ENCODE assay signal across 28 cellular contexts in genomic region chr16:1116693-1117077, GRCh38. TPM values are rescaled to one million over a fixed set of nuclear protein-coding genes. Genes with fewer than 3 reads are reported as not detected.
DNase-seq lines count a peak whose midpoint lies in the region; ATAC-seq and TF ChIP-seq lines count a peak whose summit lies in the region.
"Had no signal": no experiment of that assay in that cellular context is flagged by ENCODE, and none has a peak within 500 bp of the region (broad histone marks: within the 10 kb centered on the region; RNA-seq: fewer than 3 reads in every experiment).

No MANE protein-coding gene starts in this region.

- no peak for ATAC-seq in activated naive CD4-positive, alpha-beta T cell treated with anti-CD3 and anti-CD28 coated beads, Interleukin-2, amount 50 U/mL, for 72 hours
- ATAC-seq: GM12878 had no signal

- H3K4me3 ChIP-seq in H7 (ENCODE audit: insufficient read depth, low read depth, low read length) (no peak overlapping the region), WERI-Rb-1 (ENCODE audit: low read depth, low read length) (no peak overlapping the region), neuronal stem cell (ENCODE audit: low read length in 2 of 2) (no peak overlapping the region), breast epithelium (no peak overlapping the region)
- H3K4me3 ChIP-seq: BLaER1, GM12878 had no signal

- peak overlapping the region; percentile 88 for H2BK12ac ChIP-seq in neuronal stem cell (ENCODE audit: low read length)

- no peak overlapping the region for H4K8ac ChIP-seq in neuronal stem cell (ENCODE audit: low read depth, low read length)

- H3K9me3 ChIP-seq in WERI-Rb-1 (ENCODE audit: severe bottlenecking) (no peaks in the 10 kb centered on the region), neuronal stem cell (replicated peaks in 1 of 2; ENCODE audit: control insufficient read depth in 2 of 2, insufficient read depth in 1 of 2, low read depth in 1 of 2, low read length in 2 of 2) (no peaks in the 10 kb centered on the region), breast epithelium (no peaks in the 10 kb centered on the region)
- H3K9me3 ChIP-seq: BE2C, BLaER1 had no signal

- no peaks in the 10 kb centered on the region for H3K36me3 ChIP-seq in H7 (replicated peaks; ENCODE audit: control insufficient read depth, insufficient read depth, low read length)
- H3K36me3 ChIP-seq in WERI-Rb-1: no peaks in the 10 kb centered on the region
- H3K36me3 ChIP-seq in neuronal stem cell (replicated peaks in 1 of 2; ENCODE audit: control insufficient read depth in 2 of 2, insufficient read depth in 2 of 2, low read length in 2 of 2): no peaks in the 10 kb centered on the region
- no peaks in the 10 kb centered on the region for H3K36me3 ChIP-seq in breast epithelium
- H3K36me3 ChIP-seq: BE2C, BLaER1 had no signal

- no peak overlapping the region for H3K27ac Mint-ChIP-seq in activated naive CD4-positive, alpha-beta T cell treated with anti-CD3 and anti-CD28 coated beads, Interleukin-2, amount 50 U/mL, for 72 hours
- H3K27ac Mint-ChIP-seq: CD14-positive monocyte; CD4-positive, alpha-beta memory T cell; CD4-positive, CD25-positive, alpha-beta regulatory T cell; CD8-positive, alpha-beta memory T cell had no signal

- H3K36me3 Mint-ChIP-seq in activated naive CD4-positive, alpha-beta T cell treated with anti-CD3 and anti-CD28 coated beads, Interleukin-2, amount 50 U/mL, for 72 hours: no peaks in the 10 kb centered on the region
- H3K36me3 Mint-ChIP-seq: CD14-positive monocyte; CD4-positive, alpha-beta memory T cell; CD4-positive, CD25-positive, alpha-beta regulatory T cell; CD8-positive, alpha-beta memory T cell had no signal

- H2AK5ac ChIP-seq in neuronal stem cell (ENCODE audit: low read depth, low read length): peak overlapping the region; percentile 99

- H3K4me1 ChIP-seq in neuronal stem cell (ENCODE audit: control insufficient read depth in 2 of 2, insufficient read depth in 1 of 2, low read depth in 1 of 2, low read length in 2 of 2) (peaks cover 8 to 15% of the 10 kb centered on the region in 2 donors), breast epithelium (no peaks in the 10 kb centered on the region)
- H3K4me1 ChIP-seq: BE2C had no signal

- H3K18ac ChIP-seq in neuronal stem cell (ENCODE audit: low read length): peak overlapping the region; percentile 74

- no peak overlapping the region for H2BK5ac ChIP-seq in neuronal stem cell (ENCODE audit: low read length)

- no peak overlapping the region for H2BK120ac ChIP-seq in neuronal stem cell (ENCODE audit: low read depth, low read length)

- peak overlapping the region; percentile 76 for H3K4ac ChIP-seq in neuronal stem cell (ENCODE audit: low read length)

- TF ChIP-seq POLR2A in breast epithelium (IDR thresholded peaks at IDR 0.05): no peak

- intact Hi-C loops in breast epithelium (cut with DNase I; ENCODE audit: low total_unique reads): no loop called here

- H3K27me3 ChIP-seq in H7 (ENCODE audit: control insufficient read depth, insufficient read depth, low read length) (no peaks in the 10 kb centered on the region), WERI-Rb-1 (ENCODE audit: insufficient read depth, low read depth, severe bottlenecking) (no peaks in the 10 kb centered on the region), neuronal stem cell (ENCODE audit: control insufficient read depth in 3 of 3, insufficient read depth in 3 of 3, low read depth in 1 of 3, low read length in 3 of 3) (peaks cover 0 to 46% (median 0%) of the 10 kb centered on the region in 3 experiments), breast epithelium (peaks cover 6 to 96% of the 10 kb centered on the region in 2 donors)
- H3K27me3 ChIP-seq: BE2C had no signal

- H3K79me1 ChIP-seq in neuronal stem cell (ENCODE audit: low read depth, low read length): no peaks in the 10 kb centered on the region

- no CpG with 5 or more reads among the region's 16 CpGs for WGBS in neuronal stem cell (ENCODE audit: extremely low coverage in 2 of 2, insufficient read length in 2 of 2, insufficient replicate concordance in 1 of 2), 2 donors

- H3K14ac ChIP-seq in neuronal stem cell (ENCODE audit: low read length): peak overlapping the region; percentile 56

- TF ChIP-seq CTCF in WERI-Rb-1 (IDR thresholded peaks at IDR 0.05; ENCODE audit: low read depth, low read length) (no peak), breast epithelium (IDR thresholded peaks at IDR 0.05) (no peak)

- no peak overlapping the region for H3K9ac ChIP-seq in neuronal stem cell (ENCODE audit: low read depth, low read length, poor library complexity)
- H3K9ac ChIP-seq: BLaER1 had no signal

- no peaks in the 10 kb centered on the region for H3K9me3 Mint-ChIP-seq in activated naive CD4-positive, alpha-beta T cell treated with anti-CD3 and anti-CD28 coated beads, Interleukin-2, amount 50 U/mL, for 72 hours
- H3K9me3 Mint-ChIP-seq: CD14-positive monocyte; CD4-positive, alpha-beta memory T cell; CD4-positive, CD25-positive, alpha-beta regulatory T cell; CD8-positive, alpha-beta memory T cell had no signal

- no peak overlapping the region for H2AFZ ChIP-seq in neuronal stem cell (ENCODE audit: low read length)

- DNase-seq in H7: peak; percentile 63
- no peak for DNase-seq in WERI-Rb-1
- DNase-seq in neuronal stem cell (ENCODE audit: low spot score): no peak
- no peak for DNase-seq in islet precursor cell
- no peak for DNase-seq in breast epithelium (ENCODE audit: low spot score in 2 of 2)
- DNase-seq in activated naive CD4-positive, alpha-beta T cell treated with anti-CD3 and anti-CD28 coated beads, Interleukin-2, amount 50 U/mL, for 72 hours (ENCODE audit: low spot score in 2 of 2): no peak
- DNase-seq: 8988T; ACHN; BE2C; C1 segment of cervical spinal cord; CD4-positive, alpha-beta memory T cell; CD4-positive, CD25-positive, alpha-beta regulatory T cell; CD8-positive, alpha-beta memory T cell; COR-L47; DMS 273 treated with DMSO at 0.1 percent for 48 hours; DMS153; DMS53; DMS79; DND-41; EL; GDM1 had no signal

- no peak overlapping the region for H3K4me2 ChIP-seq in neuronal stem cell (ENCODE audit: insufficient read depth, low read length, poor library complexity, severe bottlenecking)
- H3K4me2 ChIP-seq: BLaER1 had no signal

- H3K23ac ChIP-seq in neuronal stem cell (ENCODE audit: low read depth, low read length, poor library complexity): no peak overlapping the region

- H3K27ac ChIP-seq in WERI-Rb-1: peak overlapping the region; percentile 53; the same call in 1 of the 2 replicates
- no peak overlapping the region for H3K27ac ChIP-seq in neuronal stem cell (replicated peaks; ENCODE audit: low read length)
- no peak overlapping the region for H3K27ac ChIP-seq in breast epithelium
- H3K27ac ChIP-seq: BLaER1 had no signal

- no peak overlapping the region for H4K91ac ChIP-seq in neuronal stem cell (ENCODE audit: low read depth, low read length, poor library complexity)

- H2BK15ac ChIP-seq in neuronal stem cell (ENCODE audit: low read length): peak overlapping the region; percentile 85

RNA-seq across cellular contexts. Expression of gene C1QTNF8, which starts 20.6 kb away (rescaled TPM):
- not detected in 2 replicates for total RNA-seq in H7 (2014; rRNA removed; shearing (Covaris generic))
- not detected for polyA plus RNA-seq in neuronal stem cell (2013, experiment 1 of 2)
- not detected for polyA plus RNA-seq in neuronal stem cell (2013, experiment 2 of 2)
- total RNA-seq in breast epithelium: not detected
- total RNA-seq in activated naive CD4-positive, alpha-beta T cell treated with anti-CD3 and anti-CD28 coated beads, Interleukin-2, amount 50 U/mL, for 72 hours: not detected
- total RNA-seq: A673; CD4-positive, alpha-beta memory T cell; CD4-positive, CD25-positive, alpha-beta regulatory T cell; CD8-positive, alpha-beta memory T cell; Daoy; GM12878 had no signal
- polyA plus RNA-seq: AG04450; CD14-positive monocyte; CD4-positive, alpha-beta memory T cell; CD4-positive, CD25-positive, alpha-beta regulatory T cell; CD8-positive, alpha-beta memory T cell; GM12878 had no signal

RNA-seq across cellular contexts. Expression of gene CACNA1H, which starts 36.2 kb away (rescaled TPM):
- 24.8 and 27.3 TPM in 2 replicates for total RNA-seq in H7 (2014; rRNA removed; shearing (Covaris generic))
- 21.5 TPM for polyA plus RNA-seq in neuronal stem cell (2013, experiment 1 of 2)
- polyA plus RNA-seq in neuronal stem cell (2013, experiment 2 of 2): 21.7 TPM
- total RNA-seq in breast epithelium: 1 to 10 TPM; 1.6 to 2.5 (median 2.2) TPM
- total RNA-seq in activated naive CD4-positive, alpha-beta T cell treated with anti-CD3 and anti-CD28 coated beads, Interleukin-2, amount 50 U/mL, for 72 hours: 1 to 10 TPM in 1 of 2 donors, under 1 TPM in 1; 0.68 to 1.7 TPM
- polyA plus RNA-seq: CD14-positive monocyte had no signal

RNA-seq across cellular contexts. Expression of gene SSTR5, which starts 44.1 kb away (rescaled TPM):
- total RNA-seq in H7 (2014; rRNA removed; shearing (Covaris generic)): 0.18 and 0.21 TPM in 2 replicates
- polyA plus RNA-seq in neuronal stem cell (2013, experiment 1 of 2): not detected
- not detected for polyA plus RNA-seq in neuronal stem cell (2013, experiment 2 of 2)
- total RNA-seq in breast epithelium: not detected
- not detected for total RNA-seq in activated naive CD4-positive, alpha-beta T cell treated with anti-CD3 and anti-CD28 coated beads, Interleukin-2, amount 50 U/mL, for 72 hours
- total RNA-seq: A673; CD4-positive, alpha-beta memory T cell; CD4-positive, CD25-positive, alpha-beta regulatory T cell; CD8-positive, alpha-beta memory T cell; Daoy; G401; GM12878 had no signal
- polyA plus RNA-seq: AG04450; CD14-positive monocyte; CD4-positive, alpha-beta memory T cell; CD4-positive, CD25-positive, alpha-beta regulatory T cell; CD8-positive, alpha-beta memory T cell; GM12878 had no signal
